ENCODE assay signal across 1 cellular context in genomic region chr1:26579662-26580061, GRCh38.
TF ChIP-seq lines count a peak whose summit lies in the region.

No MANE protein-coding gene starts in this region.

TF ChIP-seq in GM12878, 131 proteins besides CTCF, POLR2A, EP300 and RAD21 (continued from another document):
- TF ChIP-seq TCF3 (IDR thresholded peaks at IDR 0.05; ENCODE audit: borderline replicate concordance, insufficient read depth, low read depth, low read length) (no peak), SUZ12 (IDR thresholded peaks at IDR 0.05; ENCODE audit: unreplicated experiment) (no peak), CHD2 (IDR thresholded peaks at IDR 0.05; ENCODE audit: borderline replicate concordance, low read depth, low read length) (no peak), BMI1 (IDR thresholded peaks at IDR 0.05; ENCODE audit: borderline replicate concordance) (no peak), BHLHE40 (IDR thresholded peaks at IDR 0.05; ENCODE audit: borderline replicate concordance in 1 of 2, low read depth in 2 of 2, low read length in 1 of 2) (peak; percentile 94 to 95), GATAD2B (conservative IDR thresholded peaks at IDR 0.05; ENCODE audit: low read depth) (0 out of 2 replicates have a peak, but pooled peaks have one; percentile 44), PML (IDR thresholded peaks at IDR 0.05; ENCODE audit: low read length) (no peak), TCF12 (IDR thresholded peaks at IDR 0.05; ENCODE audit: low read depth, low read length) (peak; percentile 50; the same call in 1 of the 2 replicates), BCL11A (IDR thresholded peaks at IDR 0.05; ENCODE audit: low read depth, low read length) (no peak), HCFC1 (IDR thresholded peaks at IDR 0.05; ENCODE audit: low read length) (no peak), ZZZ3 (IDR thresholded peaks at IDR 0.05; ENCODE audit: control insufficient read depth, insufficient read length, low read depth) (no peak), ZNF592 (IDR thresholded peaks at IDR 0.05) (no peak), MAX (IDR thresholded peaks at IDR 0.05; ENCODE audit: low read depth, low read length) (no peak), REST (IDR thresholded peaks at IDR 0.05; ENCODE audit: low read depth, low read length) (peak; percentile 84), MYC (IDR thresholded peaks at IDR 0.05; ENCODE audit: insufficient read depth, insufficient read length, insufficient replicate concordance, low read length, severe bottlenecking) (no peak), CREB1 (IDR thresholded peaks at IDR 0.05; ENCODE audit: low read depth) (peak; percentile 74), SKIL (IDR thresholded peaks at IDR 0.05; ENCODE audit: low read depth, poor library complexity, severe bottlenecking) (no peak), MXI1 (IDR thresholded peaks at IDR 0.05; ENCODE audit: low read depth, low read length) (peak; percentile 43; the same call in 1 of the 2 replicates), USF1 (IDR thresholded peaks at IDR 0.05; ENCODE audit: borderline replicate concordance, extremely low read length, insufficient read depth, low read depth, low read length) (no peak), RAD51 (IDR thresholded peaks at IDR 0.05) (peak; percentile 48), JUND (IDR thresholded peaks at IDR 0.05; ENCODE audit: low read depth, low read length) (no peak)
- TF ChIP-seq, protein P1, sequence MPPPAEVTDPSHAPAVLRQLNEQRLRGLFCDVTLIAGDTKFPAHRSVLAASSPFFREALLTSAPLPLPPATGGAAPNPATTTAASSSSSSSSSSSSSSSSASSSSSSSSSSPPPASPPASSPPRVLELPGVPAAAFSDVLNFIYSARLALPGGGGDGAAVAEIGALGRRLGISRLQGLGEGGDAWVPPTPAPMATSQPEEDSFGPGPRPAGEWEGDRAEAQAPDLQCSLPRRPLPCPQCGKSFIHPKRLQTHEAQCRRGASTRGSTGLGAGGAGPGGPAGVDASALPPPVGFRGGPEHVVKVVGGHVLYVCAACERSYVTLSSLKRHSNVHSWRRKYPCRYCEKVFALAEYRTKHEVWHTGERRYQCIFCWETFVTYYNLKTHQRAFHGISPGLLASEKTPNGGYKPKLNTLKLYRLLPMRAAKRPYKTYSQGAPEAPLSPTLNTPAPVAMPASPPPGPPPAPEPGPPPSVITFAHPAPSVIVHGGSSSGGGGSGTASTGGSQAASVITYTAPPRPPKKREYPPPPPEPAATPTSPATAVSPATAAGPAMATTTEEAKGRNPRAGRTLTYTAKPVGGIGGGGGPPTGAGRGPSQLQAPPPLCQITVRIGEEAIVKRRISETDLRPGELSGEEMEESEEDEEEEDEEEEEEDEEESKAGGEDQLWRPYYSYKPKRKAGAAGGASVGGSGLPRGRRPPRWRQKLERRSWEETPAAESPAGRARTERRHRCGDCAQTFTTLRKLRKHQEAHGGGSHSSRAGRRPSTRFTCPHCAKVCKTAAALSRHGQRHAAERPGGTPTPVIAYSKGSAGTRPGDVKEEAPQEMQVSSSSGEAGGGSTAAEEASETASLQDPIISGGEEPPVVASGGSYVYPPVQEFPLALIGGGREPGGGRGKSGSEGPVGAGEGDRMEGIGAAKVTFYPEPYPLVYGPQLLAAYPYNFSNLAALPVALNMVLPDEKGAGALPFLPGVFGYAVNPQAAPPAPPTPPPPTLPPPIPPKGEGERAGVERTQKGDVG (CRISPR knock-in tag; IDR thresholded peaks at IDR 0.05) = no peak
